ENCODE assay signal across 1 cellular context in the genomic region with DNA sequence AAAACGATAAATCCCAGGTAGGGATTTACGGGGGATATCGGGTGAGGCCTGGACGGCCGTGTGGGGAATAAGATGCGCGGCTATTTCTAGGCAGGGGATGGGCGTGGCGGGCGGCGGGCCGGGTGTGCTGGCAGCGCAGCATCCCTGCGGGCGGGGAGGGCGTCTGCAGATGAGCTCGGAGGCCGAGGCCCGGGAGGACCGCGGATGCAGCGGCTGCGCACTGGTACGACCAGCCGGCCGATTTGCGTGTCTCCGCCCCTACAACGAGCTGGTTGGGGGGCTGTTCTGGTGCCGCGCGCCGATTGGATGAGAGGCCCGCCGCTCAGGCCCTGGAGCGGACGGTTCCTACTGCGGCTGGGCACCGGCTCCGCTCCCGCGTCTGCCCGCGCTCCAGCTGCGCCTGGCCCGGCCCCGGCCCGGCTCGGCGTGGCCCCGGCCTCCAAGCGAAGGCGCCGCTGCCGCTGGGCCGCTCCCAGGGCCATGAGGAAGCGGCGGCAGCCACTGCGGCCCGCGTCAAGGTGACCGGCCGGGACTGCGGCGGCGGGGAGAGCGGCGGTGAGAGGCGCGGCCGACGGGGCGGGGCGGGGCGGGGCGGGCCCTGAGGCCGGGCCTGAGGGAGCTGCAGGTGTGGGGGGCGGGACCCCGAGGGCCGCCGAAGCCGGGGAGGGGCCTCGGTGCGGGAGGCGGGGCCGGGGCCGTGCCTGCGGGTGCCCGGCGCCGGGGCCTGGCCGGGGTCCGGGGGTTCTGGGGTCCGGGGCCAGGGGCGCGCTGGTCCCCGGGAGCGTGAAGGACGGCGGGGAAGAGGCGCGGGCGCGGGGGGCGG.
TF ChIP-seq lines count a peak whose summit lies in the region.

A gene with protein sequence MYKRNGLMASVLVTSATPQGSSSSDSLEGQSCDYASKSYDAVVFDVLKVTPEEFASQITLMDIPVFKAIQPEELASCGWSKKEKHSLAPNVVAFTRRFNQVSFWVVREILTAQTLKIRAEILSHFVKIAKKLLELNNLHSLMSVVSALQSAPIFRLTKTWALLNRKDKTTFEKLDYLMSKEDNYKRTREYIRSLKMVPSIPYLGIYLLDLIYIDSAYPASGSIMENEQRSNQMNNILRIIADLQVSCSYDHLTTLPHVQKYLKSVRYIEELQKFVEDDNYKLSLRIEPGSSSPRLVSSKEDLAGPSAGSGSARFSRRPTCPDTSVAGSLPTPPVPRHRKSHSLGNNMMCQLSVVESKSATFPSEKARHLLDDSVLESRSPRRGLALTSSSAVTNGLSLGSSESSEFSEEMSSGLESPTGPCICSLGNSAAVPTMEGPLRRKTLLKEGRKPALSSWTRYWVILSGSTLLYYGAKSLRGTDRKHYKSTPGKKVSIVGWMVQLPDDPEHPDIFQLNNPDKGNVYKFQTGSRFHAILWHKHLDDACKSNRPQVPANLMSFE (plus strand): TSS at position 325 of the 823 bp plus-strand sequence. CDS start 47,508 bp downstream, outside the sequence.

TF ChIP-seq in K562, 482 proteins besides CTCF, POLR2A, EP300 and RAD21 (continued from another document and continues in another):
- TF ChIP-seq SREBF1 (IDR thresholded peaks at IDR 0.05; ENCODE audit: borderline replicate concordance, low read depth, low read length) (no peak), MTA1 (IDR thresholded peaks at IDR 0.05; ENCODE audit: borderline replicate concordance) (no peak), YY1 (IDR thresholded peaks at IDR 0.05; ENCODE audit: borderline replicate concordance in 1 of 3, control insufficient read depth in 1 of 3, extremely low read depth in 1 of 3, insufficient read depth in 3 of 3, insufficient read length in 1 of 3, insufficient replicate concordance in 2 of 3, low read depth in 1 of 3, low read length in 2 of 3) (no peak), SMAD4 (CRISPR knock-in tag; conservative IDR thresholded peaks at IDR 0.05) (0 out of 2 replicates have a peak, but pooled peaks have one; percentile 45), PRPF4 (IDR thresholded peaks at IDR 0.05; ENCODE audit: insufficient read depth, low read depth, low read length, poor library complexity, severe bottlenecking) (no peak), MAZ (CRISPR knock-in tag; conservative IDR thresholded peaks at IDR 0.05 in 1 of 2, IDR thresholded peaks at IDR 0.05 in 1 of 2) (peak in 1 of 2 experiments; percentile 64; a peak in 2 of 4 replicates), BHLHE40 (IDR thresholded peaks at IDR 0.05; ENCODE audit: low read length) (no peak), PTTG1 (tag; IDR thresholded peaks at IDR 0.05; ENCODE audit: low read depth) (no peak), ARNT (IDR thresholded peaks at IDR 0.05) (no peak), SOX6 (IDR thresholded peaks at IDR 0.05) (no peak), EGR1 (conservative IDR thresholded peaks at IDR 0.05) (no peak), XRCC4 (IDR thresholded peaks at IDR 0.05; ENCODE audit: extremely low read depth, insufficient read depth, insufficient read length) (no peak), NR2C1 (IDR thresholded peaks at IDR 0.05) (no peak), NR2C1 (tag; IDR thresholded peaks at IDR 0.05) (no peak), ZNF24 (IDR thresholded peaks at IDR 0.05) (no peak), NRF1 (conservative IDR thresholded peaks at IDR 0.05 in 1 of 2, IDR thresholded peaks at IDR 0.05 in 1 of 2) (peak; percentile 92 to 94), NCOA2 (IDR thresholded peaks at IDR 0.05; ENCODE audit: partially characterized antibody in 2 of 2) (no peak), NELFE (IDR thresholded peaks at IDR 0.05; ENCODE audit: insufficient read depth, insufficient read length) (no peak), MCM2 (IDR thresholded peaks at IDR 0.05; ENCODE audit: low read depth) (no peak), ZNF239 (CRISPR knock-in tag; IDR thresholded peaks at IDR 0.05) (no peak), FOXK1 (CRISPR knock-in tag; IDR thresholded peaks at IDR 0.05; ENCODE audit: borderline replicate concordance) (no peak), HMGN3 (IDR thresholded peaks at IDR 0.05; ENCODE audit: borderline replicate concordance, extremely low read depth, insufficient read length, low read depth, low read length) (no peak), ZNF174 (CRISPR knock-in tag; IDR thresholded peaks at IDR 0.05) (no peak), IRF2 (CRISPR knock-in tag; IDR thresholded peaks at IDR 0.05) (no peak), DIDO1 (tag; IDR thresholded peaks at IDR 0.05; ENCODE audit: low read depth) (no peak), SIN3A (IDR thresholded peaks at IDR 0.05; ENCODE audit: borderline replicate concordance in 2 of 2, control insufficient read depth in 1 of 2, low read depth in 2 of 2, low read length in 2 of 2) (no peak; a peak in 1 of 4 replicates), HIVEP1 (CRISPR knock-in tag; IDR thresholded peaks at IDR 0.05) (no peak), GABPB2 (CRISPR knock-in tag; conservative IDR thresholded peaks at IDR 0.05) (no peak), GATA2 (CRISPR knock-in tag; IDR thresholded peaks at IDR 0.05) (no peak), HNRNPH1 (optimal IDR thresholded peaks at IDR 0.05; ENCODE audit: low read depth, low read length) (no peak), SMAD1 (IDR thresholded peaks at IDR 0.05; ENCODE audit: low read depth, low read length, partially characterized antibody) (no peak), SIRT6 (IDR thresholded peaks at IDR 0.05; ENCODE audit: low read depth, low read length) (no peak)
- TF ChIP-seq, protein P1, sequence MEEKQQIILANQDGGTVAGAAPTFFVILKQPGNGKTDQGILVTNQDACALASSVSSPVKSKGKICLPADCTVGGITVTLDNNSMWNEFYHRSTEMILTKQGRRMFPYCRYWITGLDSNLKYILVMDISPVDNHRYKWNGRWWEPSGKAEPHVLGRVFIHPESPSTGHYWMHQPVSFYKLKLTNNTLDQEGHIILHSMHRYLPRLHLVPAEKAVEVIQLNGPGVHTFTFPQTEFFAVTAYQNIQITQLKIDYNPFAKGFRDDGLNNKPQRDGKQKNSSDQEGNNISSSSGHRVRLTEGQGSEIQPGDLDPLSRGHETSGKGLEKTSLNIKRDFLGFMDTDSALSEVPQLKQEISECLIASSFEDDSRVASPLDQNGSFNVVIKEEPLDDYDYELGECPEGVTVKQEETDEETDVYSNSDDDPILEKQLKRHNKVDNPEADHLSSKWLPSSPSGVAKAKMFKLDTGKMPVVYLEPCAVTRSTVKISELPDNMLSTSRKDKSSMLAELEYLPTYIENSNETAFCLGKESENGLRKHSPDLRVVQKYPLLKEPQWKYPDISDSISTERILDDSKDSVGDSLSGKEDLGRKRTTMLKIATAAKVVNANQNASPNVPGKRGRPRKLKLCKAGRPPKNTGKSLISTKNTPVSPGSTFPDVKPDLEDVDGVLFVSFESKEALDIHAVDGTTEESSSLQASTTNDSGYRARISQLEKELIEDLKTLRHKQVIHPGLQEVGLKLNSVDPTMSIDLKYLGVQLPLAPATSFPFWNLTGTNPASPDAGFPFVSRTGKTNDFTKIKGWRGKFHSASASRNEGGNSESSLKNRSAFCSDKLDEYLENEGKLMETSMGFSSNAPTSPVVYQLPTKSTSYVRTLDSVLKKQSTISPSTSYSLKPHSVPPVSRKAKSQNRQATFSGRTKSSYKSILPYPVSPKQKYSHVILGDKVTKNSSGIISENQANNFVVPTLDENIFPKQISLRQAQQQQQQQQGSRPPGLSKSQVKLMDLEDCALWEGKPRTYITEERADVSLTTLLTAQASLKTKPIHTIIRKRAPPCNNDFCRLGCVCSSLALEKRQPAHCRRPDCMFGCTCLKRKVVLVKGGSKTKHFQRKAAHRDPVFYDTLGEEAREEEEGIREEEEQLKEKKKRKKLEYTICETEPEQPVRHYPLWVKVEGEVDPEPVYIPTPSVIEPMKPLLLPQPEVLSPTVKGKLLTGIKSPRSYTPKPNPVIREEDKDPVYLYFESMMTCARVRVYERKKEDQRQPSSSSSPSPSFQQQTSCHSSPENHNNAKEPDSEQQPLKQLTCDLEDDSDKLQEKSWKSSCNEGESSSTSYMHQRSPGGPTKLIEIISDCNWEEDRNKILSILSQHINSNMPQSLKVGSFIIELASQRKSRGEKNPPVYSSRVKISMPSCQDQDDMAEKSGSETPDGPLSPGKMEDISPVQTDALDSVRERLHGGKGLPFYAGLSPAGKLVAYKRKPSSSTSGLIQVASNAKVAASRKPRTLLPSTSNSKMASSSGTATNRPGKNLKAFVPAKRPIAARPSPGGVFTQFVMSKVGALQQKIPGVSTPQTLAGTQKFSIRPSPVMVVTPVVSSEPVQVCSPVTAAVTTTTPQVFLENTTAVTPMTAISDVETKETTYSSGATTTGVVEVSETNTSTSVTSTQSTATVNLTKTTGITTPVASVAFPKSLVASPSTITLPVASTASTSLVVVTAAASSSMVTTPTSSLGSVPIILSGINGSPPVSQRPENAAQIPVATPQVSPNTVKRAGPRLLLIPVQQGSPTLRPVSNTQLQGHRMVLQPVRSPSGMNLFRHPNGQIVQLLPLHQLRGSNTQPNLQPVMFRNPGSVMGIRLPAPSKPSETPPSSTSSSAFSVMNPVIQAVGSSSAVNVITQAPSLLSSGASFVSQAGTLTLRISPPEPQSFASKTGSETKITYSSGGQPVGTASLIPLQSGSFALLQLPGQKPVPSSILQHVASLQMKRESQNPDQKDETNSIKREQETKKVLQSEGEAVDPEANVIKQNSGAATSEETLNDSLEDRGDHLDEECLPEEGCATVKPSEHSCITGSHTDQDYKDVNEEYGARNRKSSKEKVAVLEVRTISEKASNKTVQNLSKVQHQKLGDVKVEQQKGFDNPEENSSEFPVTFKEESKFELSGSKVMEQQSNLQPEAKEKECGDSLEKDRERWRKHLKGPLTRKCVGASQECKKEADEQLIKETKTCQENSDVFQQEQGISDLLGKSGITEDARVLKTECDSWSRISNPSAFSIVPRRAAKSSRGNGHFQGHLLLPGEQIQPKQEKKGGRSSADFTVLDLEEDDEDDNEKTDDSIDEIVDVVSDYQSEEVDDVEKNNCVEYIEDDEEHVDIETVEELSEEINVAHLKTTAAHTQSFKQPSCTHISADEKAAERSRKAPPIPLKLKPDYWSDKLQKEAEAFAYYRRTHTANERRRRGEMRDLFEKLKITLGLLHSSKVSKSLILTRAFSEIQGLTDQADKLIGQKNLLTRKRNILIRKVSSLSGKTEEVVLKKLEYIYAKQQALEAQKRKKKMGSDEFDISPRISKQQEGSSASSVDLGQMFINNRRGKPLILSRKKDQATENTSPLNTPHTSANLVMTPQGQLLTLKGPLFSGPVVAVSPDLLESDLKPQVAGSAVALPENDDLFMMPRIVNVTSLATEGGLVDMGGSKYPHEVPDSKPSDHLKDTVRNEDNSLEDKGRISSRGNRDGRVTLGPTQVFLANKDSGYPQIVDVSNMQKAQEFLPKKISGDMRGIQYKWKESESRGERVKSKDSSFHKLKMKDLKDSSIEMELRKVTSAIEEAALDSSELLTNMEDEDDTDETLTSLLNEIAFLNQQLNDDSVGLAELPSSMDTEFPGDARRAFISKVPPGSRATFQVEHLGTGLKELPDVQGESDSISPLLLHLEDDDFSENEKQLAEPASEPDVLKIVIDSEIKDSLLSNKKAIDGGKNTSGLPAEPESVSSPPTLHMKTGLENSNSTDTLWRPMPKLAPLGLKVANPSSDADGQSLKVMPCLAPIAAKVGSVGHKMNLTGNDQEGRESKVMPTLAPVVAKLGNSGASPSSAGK (IDR thresholded peaks at IDR 0.05) = no peak
- TF ChIP-seq, protein P2, sequence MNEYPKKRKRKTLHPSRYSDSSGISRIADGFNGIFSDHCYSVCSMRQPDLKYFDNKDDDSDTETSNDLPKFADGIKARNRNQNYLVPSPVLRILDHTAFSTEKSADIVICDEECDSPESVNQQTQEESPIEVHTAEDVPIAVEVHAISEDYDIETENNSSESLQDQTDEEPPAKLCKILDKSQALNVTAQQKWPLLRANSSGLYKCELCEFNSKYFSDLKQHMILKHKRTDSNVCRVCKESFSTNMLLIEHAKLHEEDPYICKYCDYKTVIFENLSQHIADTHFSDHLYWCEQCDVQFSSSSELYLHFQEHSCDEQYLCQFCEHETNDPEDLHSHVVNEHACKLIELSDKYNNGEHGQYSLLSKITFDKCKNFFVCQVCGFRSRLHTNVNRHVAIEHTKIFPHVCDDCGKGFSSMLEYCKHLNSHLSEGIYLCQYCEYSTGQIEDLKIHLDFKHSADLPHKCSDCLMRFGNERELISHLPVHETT (CRISPR knock-in tag; conservative IDR thresholded peaks at IDR 0.05 in 1 of 2, IDR thresholded peaks at IDR 0.05 in 1 of 2) = no peak
- TF ChIP-seq, protein P3, sequence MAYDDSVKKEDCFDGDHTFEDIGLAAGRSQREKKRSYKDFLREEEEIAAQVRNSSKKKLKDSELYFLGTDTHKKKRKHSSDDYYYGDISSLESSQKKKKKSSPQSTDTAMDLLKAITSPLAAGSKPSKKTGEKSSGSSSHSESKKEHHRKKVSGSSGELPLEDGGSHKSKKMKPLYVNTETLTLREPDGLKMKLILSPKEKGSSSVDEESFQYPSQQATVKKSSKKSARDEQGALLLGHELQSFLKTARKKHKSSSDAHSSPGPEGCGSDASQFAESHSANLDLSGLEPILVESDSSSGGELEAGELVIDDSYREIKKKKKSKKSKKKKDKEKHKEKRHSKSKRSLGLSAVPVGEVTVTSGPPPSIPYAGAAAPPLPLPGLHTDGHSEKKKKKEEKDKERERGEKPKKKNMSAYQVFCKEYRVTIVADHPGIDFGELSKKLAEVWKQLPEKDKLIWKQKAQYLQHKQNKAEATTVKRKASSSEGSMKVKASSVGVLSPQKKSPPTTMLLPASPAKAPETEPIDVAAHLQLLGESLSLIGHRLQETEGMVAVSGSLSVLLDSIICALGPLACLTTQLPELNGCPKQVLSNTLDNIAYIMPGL (CRISPR knock-in tag; IDR thresholded peaks at IDR 0.05) = no peak
- TF ChIP-seq, protein P4, sequence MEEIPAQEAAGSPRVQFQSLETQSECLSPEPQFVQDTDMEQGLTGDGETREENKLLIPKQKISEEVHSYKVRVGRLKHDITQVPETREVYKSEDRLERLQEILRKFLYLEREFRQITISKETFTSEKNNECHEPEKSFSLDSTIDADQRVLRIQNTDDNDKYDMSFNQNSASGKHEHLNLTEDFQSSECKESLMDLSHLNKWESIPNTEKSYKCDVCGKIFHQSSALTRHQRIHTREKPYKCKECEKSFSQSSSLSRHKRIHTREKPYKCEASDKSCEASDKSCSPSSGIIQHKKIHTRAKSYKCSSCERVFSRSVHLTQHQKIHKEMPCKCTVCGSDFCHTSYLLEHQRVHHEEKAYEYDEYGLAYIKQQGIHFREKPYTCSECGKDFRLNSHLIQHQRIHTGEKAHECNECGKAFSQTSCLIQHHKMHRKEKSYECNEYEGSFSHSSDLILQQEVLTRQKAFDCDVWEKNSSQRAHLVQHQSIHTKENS (CRISPR knock-in tag; IDR thresholded peaks at IDR 0.05) = no peak
- TF ChIP-seq, protein P5, sequence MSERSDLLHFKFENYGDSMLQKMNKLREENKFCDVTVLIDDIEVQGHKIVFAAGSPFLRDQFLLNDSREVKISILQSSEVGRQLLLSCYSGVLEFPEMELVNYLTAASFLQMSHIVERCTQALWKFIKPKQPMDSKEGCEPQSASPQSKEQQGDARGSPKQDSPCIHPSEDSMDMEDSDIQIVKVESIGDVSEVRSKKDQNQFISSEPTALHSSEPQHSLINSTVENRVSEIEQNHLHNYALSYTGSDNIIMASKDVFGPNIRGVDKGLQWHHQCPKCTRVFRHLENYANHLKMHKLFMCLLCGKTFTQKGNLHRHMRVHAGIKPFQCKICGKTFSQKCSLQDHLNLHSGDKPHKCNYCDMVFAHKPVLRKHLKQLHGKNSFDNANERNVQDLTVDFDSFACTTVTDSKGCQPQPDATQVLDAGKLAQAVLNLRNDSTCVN (CRISPR knock-in tag; IDR thresholded peaks at IDR 0.05) = no peak
